In genomic region chr1:46675549-46676314, GRCh38 we compare ENCODE assay signal across 11 cellular contexts. TPM values are rescaled to one million over a fixed set of nuclear protein-coding genes. Genes with fewer than 3 reads are reported as not detected.
DNase-seq lines count a peak whose midpoint lies in the region; ATAC-seq and TF ChIP-seq lines count a peak whose summit lies in the region.
"Had no signal": no experiment of that assay in that cellular context is flagged by ENCODE, and none has a peak within 500 bp of the region (broad histone marks: within the 10 kb centered on the region; RNA-seq: fewer than 3 reads in every experiment).

No MANE protein-coding gene starts in this region.

- H3K4me1 Mint-ChIP-seq in nephron progenitor cell: no peaks in the 10 kb centered on the region

- H3K36me3 Mint-ChIP-seq in nephron progenitor cell (ENCODE audit: low read depth): peaks cover 37% of the 10 kb centered on the region

- H3K4me3 Mint-ChIP-seq in nephron progenitor cell: no peak overlapping the region
- H3K4me3 Mint-ChIP-seq: type B pancreatic cell had no signal

- in situ Hi-C loops in GM13976 (cut with MboI; ENCODE audit: low sequenced_read_pairs, unreplicated experiment): no loop called here

- TF ChIP-seq POLR2A in erythroblast (IDR thresholded peaks at IDR 0.05; ENCODE audit: low read length): no peak
- no peak for TF ChIP-seq POLR2A in lower leg skin (IDR thresholded peaks at IDR 0.05)

- no peak for TF ChIP-seq CTCF in GM13976 (IDR thresholded peaks at IDR 0.05; ENCODE audit: borderline replicate concordance, control extremely low read depth, extremely low read depth, insufficient read depth, missing control alignments)
- no peak for TF ChIP-seq CTCF in lower leg skin (IDR thresholded peaks at IDR 0.05)
- no peak for TF ChIP-seq CTCF in nephron progenitor cell (IDR thresholded peaks at IDR 0.05)

- peak; percentile 40 for DNase-seq in GM13976 (ENCODE audit: low spot score)
- DNase-seq in erythroblast (lab: John Stamatoyannopoulos, UW): peak; percentile 53 to 77
- DNase-seq in lower leg skin (ENCODE audit: low spot score in 2 of 2): no peak
- DNase-seq in NCI-H1105 treated with DMSO at 0.1 percent for 48 hours (lab: John Stamatoyannopoulos, UW): no peak
- DNase-seq in nephron progenitor cell: no peak
- DNase-seq in NCI-H345 treated with DMSO at 0.1 percent for 48 hours (lab: John Stamatoyannopoulos, UW; ENCODE audit: unreplicated experiment): no peak
- DNase-seq: NCI-H69 had no signal

- intact Hi-C loops in lower leg skin (cut with DNase I; ENCODE audit: low total_unique reads): no loop called here

- H3K27ac Mint-ChIP-seq in nephron progenitor cell: no peak overlapping the region
- H3K27ac Mint-ChIP-seq: type B pancreatic cell had no signal

- 84 to 90% methylated on average over 1 of the region's 1 CpG for WGBS in lower leg skin, 2 donors

- no peaks in the 10 kb centered on the region for H3K27me3 Mint-ChIP-seq in nephron progenitor cell (ENCODE audit: low read depth, poor library complexity)
- H3K27me3 Mint-ChIP-seq: type B pancreatic cell had no signal

- ATAC-seq in GM21367 (IDR thresholded peaks at IDR 0.05; ENCODE audit: unreplicated experiment) (peak; percentile 70), HG03571 (IDR thresholded peaks at IDR 0.05; ENCODE audit: unreplicated experiment) (peak; percentile 55)

- H3K4me3 ChIP-seq in lower leg skin (ENCODE audit: low read depth, poor library complexity, severe bottlenecking): no peak overlapping the region

- H3K9me3 Mint-ChIP-seq in nephron progenitor cell: no peaks in the 10 kb centered on the region
- H3K9me3 Mint-ChIP-seq: type B pancreatic cell had no signal

RNA-seq across cellular contexts. Expression of gene TEX38, which starts 4.1 kb away (rescaled TPM):
- not detected for total RNA-seq in lower leg skin
- total RNA-seq: chondrocyte had no signal

RNA-seq across cellular contexts. Expression of gene ATPAF1, which starts 7.6 kb away (rescaled TPM):
- total RNA-seq in lower leg skin: 10 to 100 TPM; 20.4 to 33.7 (median 29.9) TPM

RNA-seq across cellular contexts. Expression of gene EFCAB14, which starts 43.2 kb away (rescaled TPM):
- 100 to 1,000 TPM in 2 of 4 donors, 10 to 100 TPM in 2; 71.5 to 138 (median 106) TPM for total RNA-seq in lower leg skin

RNA-seq across cellular contexts. Expression of gene MOB3C, which starts 59.1 kb away (rescaled TPM):
- 10 to 100 TPM; 13.0 to 17.8 (median 13.6) TPM for total RNA-seq in lower leg skin

Comparison
In these comparisons a context has a peak if more than half of its experiments do, and no peak if none do; other contexts are left out.
1. DNase-seq: peak in GM13976 (single experiment) and erythroblast (2 of 2); none in lower leg skin (0 of 2), NCI-H1105 treated with DMSO at 0.1 percent for 48 hours (single experiment), nephron progenitor cell (single experiment) and NCI-H345 treated with DMSO at 0.1 percent for 48 hours (single experiment).